In genomic region chr16:27374794-27375499, GRCh38 we compare ENCODE assay signal across 8 cellular contexts. TPM values are rescaled to one million over a fixed set of nuclear protein-coding genes. Genes with fewer than 3 reads are reported as not detected.
DNase-seq lines count a peak whose midpoint lies in the region; ATAC-seq and TF ChIP-seq lines count a peak whose summit lies in the region.

No MANE protein-coding gene starts in this region.

- H3K4me2 ChIP-seq in MM.1S (ENCODE audit: low read depth, low read length): peak overlapping the region; percentile 46

- H3K36me3 ChIP-seq in MM.1S (replicated peaks; ENCODE audit: insufficient read depth, low read length) (no peaks in the 10 kb centered on the region), left lung (no peaks in the 10 kb centered on the region)

- peak; percentile 52 for TF ChIP-seq CTCF in MM.1S (IDR thresholded peaks at IDR 0.05; ENCODE audit: low read length)
- TF ChIP-seq CTCF in chondrocyte (IDR thresholded peaks at IDR 0.05): peak; percentile 75
- peak; percentile 28 to 60 for TF ChIP-seq CTCF in left lung (IDR thresholded peaks at IDR 0.05)

- H3K27me3 ChIP-seq in MM.1S (replicated peaks; ENCODE audit: insufficient read depth, low read length) (peaks cover 11% of the 10 kb centered on the region; the same call in 1 of the 2 replicates), left lung (no peaks in the 10 kb centered on the region)

- H2AFZ ChIP-seq in MM.1S (ENCODE audit: low read length): peak overlapping the region; percentile 54

- no peaks in the 10 kb centered on the region for H4K20me1 ChIP-seq in MM.1S (ENCODE audit: insufficient read depth, low read length)

- peaks cover 29% of the 10 kb centered on the region for H3F3A ChIP-seq in MM.1S (ENCODE audit: insufficient read depth, low read length)

- no peak overlapping the region for H3K27ac Mint-ChIP-seq in chondrocyte (ENCODE audit: unreplicated experiment)

- intact Hi-C loops in left lung (cut with DNase I): loop anchor here in 1 of 2 donors (10.0 kb wide), 1 partner anchor 60 kb away; no protein-coding TSS in a partner anchor

- no peaks in the 10 kb centered on the region for H3K27me3 Mint-ChIP-seq in chondrocyte (ENCODE audit: low read depth)

- peak; percentile 81 for ATAC-seq in left lung

- DNase-seq in DMS153 (lab: John Stamatoyannopoulos, UW): peak; percentile 5
- no peak for DNase-seq in DMS153 treated with DMSO at 0.1 percent for 48 hours (lab: John Stamatoyannopoulos, UW; ENCODE audit: unreplicated experiment)
- peak; percentile 24 for DNase-seq in GOT3 (lab: John Stamatoyannopoulos, UW)
- DNase-seq in MM.1S: peak; percentile 35
- DNase-seq in T-helper 22 cell (ENCODE audit: low read depth): peak; percentile 13
- DNase-seq in chondrocyte (ENCODE audit: low spot score): no peak
- peak in 1 of 2 donors; percentile 57 for DNase-seq in left lung
- DNase-seq in stimulated activated CD8-positive, alpha-beta memory T cell treated with anti-CD3 and anti-CD28 coated beads, Interleukin-4, amount 100 ng/mL, for 24 hours (ENCODE audit: low read depth): peak; percentile 42

- no peaks in the 10 kb centered on the region for H3K79me2 ChIP-seq in MM.1S (ENCODE audit: low read length)

- peak overlapping the region; percentile 72 for H3K27ac ChIP-seq in MM.1S (ENCODE audit: low read length)
- peak overlapping the region; percentile 53 to 59 for H3K27ac ChIP-seq in left lung

- H3K36me3 Mint-ChIP-seq in chondrocyte (ENCODE audit: low read depth): no peaks in the 10 kb centered on the region

- H3K9ac ChIP-seq in MM.1S (ENCODE audit: low read length): peak overlapping the region; percentile 34; the same call in 1 of the 2 replicates

- H3K4me3 ChIP-seq in MM.1S (ENCODE audit: low read length): peak overlapping the region; percentile 51
- peak overlapping the region in 1 of 2 donors; percentile 3 for H3K4me3 ChIP-seq in left lung

- H3K4me1 ChIP-seq in MM.1S (ENCODE audit: low read length) (peaks cover 30% of the 10 kb centered on the region), left lung (peaks cover 0 to 28% of the 10 kb centered on the region in 2 donors)

- no peak overlapping the region for H3K4me3 Mint-ChIP-seq in chondrocyte (ENCODE audit: unreplicated experiment)

- H3K4me1 Mint-ChIP-seq in chondrocyte (ENCODE audit: low read depth): peaks cover 4% of the 10 kb centered on the region

- H3K9me2 ChIP-seq in MM.1S (replicated peaks; ENCODE audit: insufficient read depth, low read length): no peaks in the 10 kb centered on the region

- H3K9me3 ChIP-seq in MM.1S (replicated peaks; ENCODE audit: insufficient read depth, low read length) (no peaks in the 10 kb centered on the region), left lung (no peaks in the 10 kb centered on the region)

- H3K9me3 Mint-ChIP-seq in chondrocyte (ENCODE audit: low read depth): peaks cover 6% of the 10 kb centered on the region

RNA-seq across cellular contexts. Expression of gene IL21R, which starts 27.0 kb away (rescaled TPM):
- 2.1 to 11.3 TPM (median 2.2 TPM) in 3 replicates for total RNA-seq in chondrocyte
- total RNA-seq in left lung: 1 to 10 TPM; 3.9 to 4.2 TPM

Comparison
In these comparisons a context has a peak if more than half of its experiments do, and no peak if none do; other contexts are left out.
1. DNase-seq: peak in DMS153 (single experiment), GOT3 (single experiment), MM.1S (single experiment), T-helper 22 cell (single experiment) and stimulated activated CD8-positive, alpha-beta memory T cell treated with anti-CD3 and anti-CD28 coated beads, Interleukin-4, amount 100 ng/mL, for 24 hours (single experiment); none in DMS153 treated with DMSO at 0.1 percent for 48 hours (single experiment) and chondrocyte (single experiment).
2. Peak in every context shown above with its lines, with median percentiles within 50 percentile points of each other: CTCF ChIP-seq.